ENCODE assay signal across 20 cellular contexts in genomic region chr5:159402871-159403270, GRCh38.
"Had no signal": no experiment of that assay in that cellular context is flagged by ENCODE, and none has a peak within 500 bp of the region (broad histone marks: within the 10 kb centered on the region; RNA-seq: fewer than 3 reads in every experiment).

No MANE protein-coding gene starts in this region.

- H3K27me3 ChIP-seq: heart left ventricle, hepatocyte had no signal

- H3K9me3 ChIP-seq: esophagus squamous epithelium, gastroesophageal sphincter, heart left ventricle, left ventricle myocardium inferior, lower lobe of right lung had no signal

- DNase-seq: dorsolateral prefrontal cortex; effector CD4-positive, alpha-beta T cell; effector memory CD4-positive, alpha-beta T cell; esophagus squamous epithelium; foreskin keratinocyte; heart left ventricle; hypothalamus; immature natural killer cell; islet precursor cell; kidney; left colon; left ventricle myocardium inferior; lower lobe of right lung; mesenchymal stem cell; midbrain; naive B cell had no signal

- H3K4me3 ChIP-seq: coronary artery, dorsolateral prefrontal cortex, esophagus squamous epithelium, gastroesophageal sphincter, heart left ventricle, hepatocyte, left ventricle myocardium inferior, lower lobe of right lung had no signal

- H3K4me2 ChIP-seq: hepatocyte had no signal

- H3K9me3 Mint-ChIP-seq: immature natural killer cell, naive B cell had no signal

- H2AFZ ChIP-seq: hepatocyte had no signal

- H3K36me3 ChIP-seq: esophagus squamous epithelium, gastroesophageal sphincter, heart left ventricle, left ventricle myocardium inferior, lower lobe of right lung had no signal

- H3K4me3 Mint-ChIP-seq: immature natural killer cell, naive B cell had no signal

- H3K27ac ChIP-seq: coronary artery, dorsolateral prefrontal cortex, esophagus squamous epithelium, foreskin keratinocyte, gastroesophageal sphincter, heart left ventricle, hepatocyte, left ventricle myocardium inferior, lower lobe of right lung had no signal

- H3K79me2 ChIP-seq: hepatocyte had no signal

- H3K4me1 ChIP-seq: foreskin keratinocyte, gastroesophageal sphincter, lower lobe of right lung had no signal

- ATAC-seq: gastroesophageal sphincter, left colon, left lobe of liver had no signal

- H3K36me3 Mint-ChIP-seq: naive B cell had no signal

- H3K27ac Mint-ChIP-seq: immature natural killer cell, naive B cell had no signal

- H3K4me1 Mint-ChIP-seq: immature natural killer cell had no signal
